ENCODE assay signal across 15 cellular contexts in the genomic region with DNA sequence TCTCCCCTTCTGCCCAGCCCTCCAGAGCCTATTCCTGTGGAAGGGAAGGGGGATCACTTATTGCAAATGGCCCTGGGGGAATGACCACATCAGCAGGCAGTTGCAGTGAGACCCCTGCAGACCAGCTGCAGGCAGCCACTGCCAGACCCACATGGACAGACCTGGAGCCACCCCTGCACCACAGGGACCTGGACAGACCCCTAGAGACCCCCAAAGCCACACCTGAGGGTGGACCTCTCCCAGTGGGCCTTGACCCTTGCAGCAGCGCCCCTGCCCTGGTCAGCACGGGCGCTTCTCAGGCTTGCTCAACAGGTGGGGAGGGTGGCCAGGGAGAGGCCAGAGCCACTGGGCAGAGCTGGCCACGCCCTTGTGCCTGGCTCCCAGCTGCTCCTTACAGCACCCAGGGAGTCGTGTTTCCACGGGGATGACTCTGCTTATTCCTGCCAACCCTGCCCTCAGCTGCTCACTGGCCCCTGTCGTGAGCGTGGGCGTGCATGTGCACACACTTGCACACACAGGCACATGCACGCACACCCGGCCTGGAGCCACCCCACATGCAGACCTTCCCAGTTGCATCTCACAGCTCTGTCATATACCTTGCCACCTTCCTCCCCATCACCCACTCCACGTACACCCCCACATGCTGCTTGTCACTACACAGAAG. TPM values are rescaled to one million over a fixed set of nuclear protein-coding genes. Genes with fewer than 3 reads are reported as not detected.
DNase-seq lines count a peak whose midpoint lies in the region; ATAC-seq, FAIRE-seq and TF ChIP-seq lines count a peak whose summit lies in the region.
"Had no signal": no experiment of that assay in that cellular context is flagged by ENCODE, and none has a peak within 500 bp of the region (broad histone marks: within the 10 kb centered on the region; RNA-seq: fewer than 3 reads in every experiment).

No MANE protein-coding gene starts in this region.

- H2AFZ ChIP-seq in astrocyte (ENCODE audit: low read depth, low read length): peak overlapping the region; percentile 47
- no peak overlapping the region for H2AFZ ChIP-seq in hepatocyte

- H3K9ac ChIP-seq in astrocyte (ENCODE audit: low read length): peak overlapping the region; percentile 12

- H3K4me2 ChIP-seq in astrocyte (ENCODE audit: low read length) (peak overlapping the region; percentile 80), hepatocyte (no peak overlapping the region)

- H3K9me2 ChIP-seq in hepatocyte (replicated peaks; ENCODE audit: insufficient read depth): no peaks in the 10 kb centered on the region

- POLR2A ChIA-PET in CD8-positive, alpha-beta T cell (lab: Charles Lee): no interaction called here

- CTCF ChIA-PET in CD8-positive, alpha-beta T cell (lab: Charles Lee): interaction anchor here (0.8 to 5.3 kb wide), 4 partner anchors 17 to 62 kb away, joined by 3 to 22 read pairs (median 4); a partner anchor contains a TSS

- H3K4me1 Mint-ChIP-seq in astrocyte (ENCODE audit: low read depth, unreplicated experiment): peaks cover 12% of the 10 kb centered on the region
- peaks cover 11% of the 10 kb centered on the region for H3K4me1 Mint-ChIP-seq in CD8-positive, alpha-beta T cell (ENCODE audit: low read depth)

- peaks cover 3% of the 10 kb centered on the region for H3K9me3 Mint-ChIP-seq in astrocyte (ENCODE audit: unreplicated experiment)
- H3K9me3 Mint-ChIP-seq in CD8-positive, alpha-beta T cell: no peaks in the 10 kb centered on the region

- H3K4me3 ChIP-seq in astrocyte (ENCODE audit: insufficient read depth, low read depth, low read length) (no peak overlapping the region), hepatocyte (no peak overlapping the region)
- no peak overlapping the region for H3K4me3 ChIP-seq in CD8-positive, alpha-beta T cell (ENCODE audit: low read depth, low read length)
- H3K4me3 ChIP-seq: pancreas, SK-N-MC had no signal

- H3K9me3 ChIP-seq in astrocyte (ENCODE audit: insufficient read depth, low read depth, low read length) (no peaks in the 10 kb centered on the region), hepatocyte (ENCODE audit: low read depth) (no peaks in the 10 kb centered on the region)
- H3K9me3 ChIP-seq in CD8-positive, alpha-beta T cell (ENCODE audit: low read length): no peaks in the 10 kb centered on the region
- H3K9me3 ChIP-seq: pancreas had no signal

- 80% methylated on average over 12 of the region's 12 CpGs for WGBS in hepatocyte (ENCODE audit: low lambda C conversion rate, missing lambda C conversion rate)

- peak overlapping the region; percentile 60 for H3K27ac Mint-ChIP-seq in astrocyte (ENCODE audit: unreplicated experiment)
- H3K27ac Mint-ChIP-seq in CD8-positive, alpha-beta T cell: no peak overlapping the region

- DNase-seq in COLO668 (lab: John Stamatoyannopoulos, UW; ENCODE audit: unreplicated experiment): peak; percentile 34
- peak; percentile 35 for DNase-seq in HK-2 (ENCODE audit: unreplicated experiment)
- no peak for DNase-seq in astrocyte (ENCODE audit: low read depth)
- DNase-seq in myocyte (ENCODE audit: low read depth): peak; percentile 92
- DNase-seq in hepatocyte (ENCODE audit: low spot score): no peak
- no peak for DNase-seq in CD8-positive, alpha-beta T cell
- DNase-seq: activated CD8-positive, alpha-beta memory T cell treated with anti-CD3 and anti-CD28 coated beads for 24 hours; NCI-H187 treated with DMSO at 0.1 percent for 48 hours; pancreas had no signal

- H3K36me3 ChIP-seq in astrocyte (ENCODE audit: insufficient read depth, low read length) (no peaks in the 10 kb centered on the region), hepatocyte (replicated peaks; ENCODE audit: insufficient read depth, low read depth) (no peaks in the 10 kb centered on the region)
- H3K36me3 ChIP-seq in CD8-positive, alpha-beta T cell (ENCODE audit: insufficient read depth, low read length): no peaks in the 10 kb centered on the region
- H3K36me3 ChIP-seq: pancreas had no signal

- no peak for FAIRE-seq in astrocyte (lab: Jason Lieb, UNC)
- FAIRE-seq: pancreas had no signal

- H3K4me1 ChIP-seq in astrocyte (ENCODE audit: insufficient read depth, low read length): peaks cover 19% of the 10 kb centered on the region
- no peaks in the 10 kb centered on the region for H3K4me1 ChIP-seq in hepatocyte (ENCODE audit: insufficient read depth)
- no peaks in the 10 kb centered on the region for H3K4me1 ChIP-seq in CD8-positive, alpha-beta T cell (ENCODE audit: insufficient read depth, low read length)
- H3K4me1 ChIP-seq: pancreas had no signal

- peaks cover 5% of the 10 kb centered on the region for H3K36me3 Mint-ChIP-seq in astrocyte (ENCODE audit: low read depth, unreplicated experiment)
- no peaks in the 10 kb centered on the region for H3K36me3 Mint-ChIP-seq in CD8-positive, alpha-beta T cell

- intact Hi-C loops in CD8-positive, alpha-beta T cell (cut with DNase I, micrococcal nuclease): no loop called here

- no peak for TF ChIP-seq CTCF in astrocyte (IDR thresholded peaks at IDR 0.05; ENCODE audit: insufficient read depth, low read depth, low read length)
- TF ChIP-seq CTCF in hepatocyte (IDR thresholded peaks at IDR 0.05; ENCODE audit: poor library complexity): no peak
- TF ChIP-seq CTCF in CD8-positive, alpha-beta T cell (IDR thresholded peaks at IDR 0.05): no peak

- H3K27me3 Mint-ChIP-seq in astrocyte (ENCODE audit: low read depth, unreplicated experiment): peaks cover 15% of the 10 kb centered on the region
- no peaks in the 10 kb centered on the region for H3K27me3 Mint-ChIP-seq in CD8-positive, alpha-beta T cell (ENCODE audit: low read depth)

- H3K79me2 ChIP-seq in astrocyte (ENCODE audit: insufficient read depth, low read length) (no peaks in the 10 kb centered on the region), hepatocyte (no peaks in the 10 kb centered on the region)

- H3K4me3 Mint-ChIP-seq in astrocyte (ENCODE audit: unreplicated experiment): peak overlapping the region; percentile 37
- H3K4me3 Mint-ChIP-seq in CD8-positive, alpha-beta T cell: no peak overlapping the region

- no peak for ATAC-seq in CD8-positive, alpha-beta T cell
- ATAC-seq in GM18517 (IDR thresholded peaks at IDR 0.05; ENCODE audit: unreplicated experiment): no peak
- ATAC-seq in HG03457 (IDR thresholded peaks at IDR 0.05; ENCODE audit: unreplicated experiment): no peak

- no peaks in the 10 kb centered on the region for H4K20me1 ChIP-seq in astrocyte (ENCODE audit: insufficient read depth, low read length)
- no peaks in the 10 kb centered on the region for H4K20me1 ChIP-seq in hepatocyte (ENCODE audit: insufficient read depth, poor library complexity, severe bottlenecking)

- H3K27me3 ChIP-seq in astrocyte (ENCODE audit: insufficient read depth, low read length): peaks cover 4% of the 10 kb centered on the region
- peaks cover 9% of the 10 kb centered on the region for H3K27me3 ChIP-seq in hepatocyte
- H3K27me3 ChIP-seq in CD8-positive, alpha-beta T cell (ENCODE audit: insufficient read depth, low read length): no peaks in the 10 kb centered on the region
- H3K27me3 ChIP-seq: pancreas had no signal

- H3K27ac ChIP-seq in astrocyte (ENCODE audit: low read depth, low read length) (no peak overlapping the region), hepatocyte (no peak overlapping the region)
- no peak overlapping the region for H3K27ac ChIP-seq in CD8-positive, alpha-beta T cell (ENCODE audit: low read depth, low read length)
- H3K27ac ChIP-seq: pancreas, SK-N-MC had no signal

RNA-seq across cellular contexts. Expression of a gene that starts 1.3 kb away (rescaled TPM):
- 0.22 and 0.43 TPM in 2 replicates for total RNA-seq in astrocyte
- total RNA-seq in myocyte: 99.4 and 105 TPM in 2 replicates
- 8.0 TPM for polyA plus RNA-seq in myocyte (2012)
- total RNA-seq in hepatocyte: under 0.01 and 0.07 TPM in 2 replicates
- not detected in 2 replicates for polyA plus RNA-seq in hepatocyte
- total RNA-seq in CD8-positive, alpha-beta T cell: under 1 TPM in 1 of 2 experiments, not detected in 1; 0.14 TPM
- total RNA-seq: epithelial cell of proximal tubule had no signal

RNA-seq across cellular contexts. Expression of a gene that starts 24.1 kb away (rescaled TPM):
- total RNA-seq in astrocyte (0.54 and 0.94 TPM in 2 replicates), myocyte (0.08 and 0.26 TPM in 2 replicates), hepatocyte (0.13 and 0.36 TPM in 2 replicates)
- polyA plus RNA-seq in myocyte (2012): 0.06 TPM
- polyA plus RNA-seq in hepatocyte: 0.62 and 1.4 TPM in 2 replicates
- total RNA-seq in CD8-positive, alpha-beta T cell: under 1 TPM; 0.24 to 0.97 TPM

RNA-seq across cellular contexts. Expression of a gene that starts 41.9 kb away (rescaled TPM):
- total RNA-seq in astrocyte (0.25 TPM in 1 of 2 replicates, not detected in the other), myocyte (0.99 and 4.8 TPM in 2 replicates), hepatocyte (0.57 TPM in 1 of 2 replicates, not detected in the other)
- polyA plus RNA-seq in myocyte (2012): not detected
- 1.2 TPM in 2 replicates for polyA plus RNA-seq in hepatocyte
- 1 to 10 TPM; 2.9 to 3.2 TPM for total RNA-seq in CD8-positive, alpha-beta T cell
- total RNA-seq: epithelial cell of proximal tubule, kidney epithelial cell had no signal

RNA-seq across cellular contexts. Expression of a gene that starts 46.4 kb away (rescaled TPM):
- not detected in 2 replicates for total RNA-seq in astrocyte
- total RNA-seq in myocyte: 1.2 and 2.0 TPM in 2 replicates
- 0.52 TPM for polyA plus RNA-seq in myocyte (2012)
- 6.0 and 8.4 TPM in 2 replicates for total RNA-seq in hepatocyte
- 2.7 and 3.4 TPM in 2 replicates for polyA plus RNA-seq in hepatocyte
- 10 to 100 TPM; 38.0 to 38.7 TPM for total RNA-seq in CD8-positive, alpha-beta T cell

RNA-seq across cellular contexts. Expression of a gene that starts 55.4 kb away (rescaled TPM):
- total RNA-seq in astrocyte: not detected in 2 replicates
- not detected in 2 replicates for total RNA-seq in myocyte
- polyA plus RNA-seq in myocyte (2012): not detected
- total RNA-seq in hepatocyte: not detected in 2 replicates
- polyA plus RNA-seq in hepatocyte: not detected in 2 replicates
- not detected for total RNA-seq in CD8-positive, alpha-beta T cell
- total RNA-seq: epithelial cell of proximal tubule, kidney epithelial cell, pancreas, ureter had no signal
- polyA plus RNA-seq: pancreas had no signal

Comparison
In these comparisons a context has a peak if more than half of its experiments do, and no peak if none do; other contexts are left out.
1. DNase-seq: peak in COLO668 (single experiment), HK-2 (single experiment) and myocyte (single experiment); none in astrocyte (single experiment), hepatocyte (single experiment) and CD8-positive, alpha-beta T cell (0 of 7).
2. RNA of a gene that starts 1.3 kb away (total RNA-seq): 99.4 to 105 TPM in myocyte; 0.22 to 0.43 TPM in astrocyte, 0.14 TPM in CD8-positive, alpha-beta T cell and under 0.01 to 0.07 TPM in hepatocyte; every median in the first group is over 10 times any median in the second.